Comparison of ENCODE assay signal across 18 cellular contexts in the genomic region with DNA sequence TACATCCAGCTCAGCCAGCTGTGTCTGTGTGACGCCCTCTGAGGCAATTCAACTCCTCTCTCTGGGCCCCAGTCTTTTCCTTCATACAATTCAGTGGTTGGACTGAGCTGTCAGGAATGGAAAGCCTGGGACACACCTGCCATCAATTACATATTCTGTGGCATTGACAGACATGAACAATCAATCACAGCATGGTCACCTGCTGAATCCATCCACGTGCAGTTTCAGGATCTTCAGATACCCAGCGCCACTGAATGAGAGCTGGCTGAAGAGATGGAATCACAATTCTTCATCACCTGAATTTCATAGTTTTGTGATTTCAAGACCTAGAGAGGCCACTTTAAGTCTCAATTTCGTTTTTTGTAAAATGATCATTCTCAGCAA. TPM values are rescaled to one million over a fixed set of nuclear protein-coding genes. Genes with fewer than 3 reads are reported as not detected.
DNase-seq lines count a peak whose midpoint lies in the region; ATAC-seq and TF ChIP-seq lines count a peak whose summit lies in the region.
"Had no signal": no experiment of that assay in that cellular context is flagged by ENCODE, and none has a peak within 500 bp of the region (broad histone marks: within the 10 kb centered on the region; RNA-seq: fewer than 3 reads in every experiment).

No MANE protein-coding gene starts in this region.

- H3K9ac ChIP-seq in neuronal stem cell (ENCODE audit: low read depth, low read length, poor library complexity) = no peak overlapping the region
- H3K9ac ChIP-seq: GM23248 had no signal

- H2BK15ac ChIP-seq in neuronal stem cell (ENCODE audit: low read length) = peak overlapping the region; percentile 79

- H3K27ac ChIP-seq in left ventricle myocardium inferior (replicated peaks) (no peak overlapping the region), neuronal stem cell (replicated peaks; ENCODE audit: low read length) (no peak overlapping the region)
- H3K27ac ChIP-seq: A549, GM23248 had no signal

- H3K23ac ChIP-seq in neuronal stem cell (ENCODE audit: low read depth, low read length, poor library complexity) = no peak overlapping the region

- H3K14ac ChIP-seq in neuronal stem cell (ENCODE audit: low read length) = no peak overlapping the region

- ATAC-seq in stimulated activated memory B cell treated with anti-CD40 and anti-IgM and Interleukin-4, amounts not matched to agents 10 μg/mL and 1 μg/mL and 100 μg/mL, for 72 hours = no peak
- ATAC-seq: A549; CD8-positive, alpha-beta T cell had no signal

- no peak overlapping the region for H3K18ac ChIP-seq in neuronal stem cell (ENCODE audit: low read length)

- H3K4me3 Mint-ChIP-seq in stimulated activated memory B cell treated with anti-CD40 and anti-IgM and Interleukin-4, amounts not matched to agents 10 μg/mL and 1 μg/mL and 100 μg/mL, for 72 hours = no peak overlapping the region
- H3K4me3 Mint-ChIP-seq in activated naive CD8-positive, alpha-beta T cell treated with anti-CD3 and anti-CD28 coated beads for 36 hours = no peak overlapping the region
- H3K4me3 Mint-ChIP-seq: CD14-positive monocyte; CD8-positive, alpha-beta T cell had no signal

- H3K27me3 Mint-ChIP-seq in stimulated activated memory B cell treated with anti-CD40 and anti-IgM and Interleukin-4, amounts not matched to agents 10 μg/mL and 1 μg/mL and 100 μg/mL, for 72 hours = peaks cover 32% of the 10 kb centered on the region
- H3K27me3 Mint-ChIP-seq in activated naive CD8-positive, alpha-beta T cell treated with anti-CD3 and anti-CD28 coated beads for 36 hours = peaks cover 8% of the 10 kb centered on the region

- peaks cover 64% of the 10 kb centered on the region for H3K4me1 ChIP-seq in left ventricle myocardium inferior
- H3K4me1 ChIP-seq in neuronal stem cell (ENCODE audit: control insufficient read depth in 2 of 2, insufficient read depth in 1 of 2, low read depth in 1 of 2, low read length in 2 of 2) = peaks cover 12 to 21% of the 10 kb centered on the region in 2 donors
- H3K4me1 ChIP-seq: A549 had no signal

- no peaks in the 10 kb centered on the region for H3K36me3 ChIP-seq in left ventricle myocardium inferior
- no peaks in the 10 kb centered on the region for H3K36me3 ChIP-seq in neuronal stem cell (replicated peaks in 1 of 2; ENCODE audit: control insufficient read depth in 2 of 2, insufficient read depth in 2 of 2, low read length in 2 of 2)

- H3K27me3 ChIP-seq in left ventricle myocardium inferior (ENCODE audit: low read depth) (peaks cover 5% of the 10 kb centered on the region), neuronal stem cell (ENCODE audit: control insufficient read depth in 3 of 3, insufficient read depth in 3 of 3, low read depth in 1 of 3, low read length in 3 of 3) (peaks cover 2 to 34% (median 6%) of the 10 kb centered on the region in 3 experiments)

- peaks cover 12% of the 10 kb centered on the region for H3K4me1 Mint-ChIP-seq in stimulated activated memory B cell treated with anti-CD40 and anti-IgM and Interleukin-4, amounts not matched to agents 10 μg/mL and 1 μg/mL and 100 μg/mL, for 72 hours
- peaks cover 4% of the 10 kb centered on the region for H3K4me1 Mint-ChIP-seq in activated naive CD8-positive, alpha-beta T cell treated with anti-CD3 and anti-CD28 coated beads for 36 hours

- H4K8ac ChIP-seq in neuronal stem cell (ENCODE audit: low read depth, low read length) = no peak overlapping the region

- no peaks in the 10 kb centered on the region for H3K9me3 ChIP-seq in left ventricle myocardium inferior (replicated peaks)
- H3K9me3 ChIP-seq in neuronal stem cell (replicated peaks in 1 of 2; ENCODE audit: control insufficient read depth in 2 of 2, insufficient read depth in 1 of 2, low read depth in 1 of 2, low read length in 2 of 2) = peaks cover 11 to 14% of the 10 kb centered on the region in 2 donors
- H3K9me3 ChIP-seq: A549, Caco-2 had no signal

- H3K27ac Mint-ChIP-seq in stimulated activated memory B cell treated with anti-CD40 and anti-IgM and Interleukin-4, amounts not matched to agents 10 μg/mL and 1 μg/mL and 100 μg/mL, for 72 hours = no peak overlapping the region
- H3K27ac Mint-ChIP-seq in activated naive CD8-positive, alpha-beta T cell treated with anti-CD3 and anti-CD28 coated beads for 36 hours = no peak overlapping the region
- H3K27ac Mint-ChIP-seq: CD14-positive monocyte; CD8-positive, alpha-beta T cell had no signal

- no CpG with 5 or more reads among the region's 4 CpGs for WGBS in neuronal stem cell (ENCODE audit: extremely low coverage in 2 of 2, insufficient read length in 2 of 2, insufficient replicate concordance in 1 of 2), 2 donors

- no peak overlapping the region for H2AFZ ChIP-seq in neuronal stem cell (ENCODE audit: low read length)
- H2AFZ ChIP-seq: GM23248 had no signal

- DNase-seq in cardiac septum (ENCODE audit: low spot score) = peak; percentile 46
- DNase-seq in left ventricle myocardium inferior = no peak
- peak; percentile 45 for DNase-seq in NCI-H146 treated with DMSO at 0.1 percent for 48 hours (lab: John Stamatoyannopoulos, UW; ENCODE audit: unreplicated experiment)
- DNase-seq in neuronal stem cell (ENCODE audit: low spot score) = no peak
- DNase-seq in DMS153 (lab: John Stamatoyannopoulos, UW) = no peak
- no peak for DNase-seq in activated naive CD8-positive, alpha-beta T cell treated with anti-CD3 and anti-CD28 coated beads for 36 hours
- DNase-seq: Caco-2; CD8-positive, alpha-beta T cell; DMS79; GM23248; H7; IMR-90 had no signal

- no peak overlapping the region for H3K4me2 ChIP-seq in neuronal stem cell (ENCODE audit: insufficient read depth, low read length, poor library complexity, severe bottlenecking)
- H3K4me2 ChIP-seq: A549 had no signal

- H4K91ac ChIP-seq in neuronal stem cell (ENCODE audit: low read depth, low read length, poor library complexity) = no peak overlapping the region

- H2BK12ac ChIP-seq in neuronal stem cell (ENCODE audit: low read length) = no peak overlapping the region

- H3K4me3 ChIP-seq in left ventricle myocardium inferior (no peak overlapping the region), neuronal stem cell (ENCODE audit: low read length in 2 of 2) (no peak overlapping the region)
- H3K4me3 ChIP-seq: A549, GM12878, GM23248 had no signal

- H3K4ac ChIP-seq in neuronal stem cell (ENCODE audit: low read length) = no peak overlapping the region

- H2BK120ac ChIP-seq in neuronal stem cell (ENCODE audit: low read depth, low read length) = no peak overlapping the region

- TF ChIP-seq CTCF in left ventricle myocardium inferior (IDR thresholded peaks at IDR 0.05; ENCODE audit: borderline replicate concordance) = no peak

- H3K36me3 Mint-ChIP-seq in stimulated activated memory B cell treated with anti-CD40 and anti-IgM and Interleukin-4, amounts not matched to agents 10 μg/mL and 1 μg/mL and 100 μg/mL, for 72 hours = no peaks in the 10 kb centered on the region
- no peaks in the 10 kb centered on the region for H3K36me3 Mint-ChIP-seq in activated naive CD8-positive, alpha-beta T cell treated with anti-CD3 and anti-CD28 coated beads for 36 hours
- H3K36me3 Mint-ChIP-seq: CD8-positive, alpha-beta T cell had no signal

- intact Hi-C loops in cardiac septum (cut with DNase I) = loop anchor here (10.0 kb wide), 2 partner anchors 46 to 86 kb away; no protein-coding TSS in a partner anchor
- intact Hi-C loops in left ventricle myocardium inferior (cut with micrococcal nuclease) = no loop called here

- H3K9me3 Mint-ChIP-seq in stimulated activated memory B cell treated with anti-CD40 and anti-IgM and Interleukin-4, amounts not matched to agents 10 μg/mL and 1 μg/mL and 100 μg/mL, for 72 hours = peaks cover 1% of the 10 kb centered on the region
- no peaks in the 10 kb centered on the region for H3K9me3 Mint-ChIP-seq in activated naive CD8-positive, alpha-beta T cell treated with anti-CD3 and anti-CD28 coated beads for 36 hours
- H3K9me3 Mint-ChIP-seq: CD8-positive, alpha-beta T cell had no signal

- peaks cover 7% of the 10 kb centered on the region for H3K79me1 ChIP-seq in neuronal stem cell (ENCODE audit: low read depth, low read length)

- peak overlapping the region; percentile 85 for H2AK5ac ChIP-seq in neuronal stem cell (ENCODE audit: low read depth, low read length)

- no peak overlapping the region for H2BK5ac ChIP-seq in neuronal stem cell (ENCODE audit: low read length)

RNA-seq across cellular contexts. Expression of a gene that starts 5.1 kb away (rescaled TPM):
- total RNA-seq in cardiac septum = 5.5 TPM
- total RNA-seq in left ventricle myocardium inferior = 2.9 TPM
- 3.6 TPM for polyA plus RNA-seq in neuronal stem cell (2013, experiment 1 of 2)
- 3.7 TPM for polyA plus RNA-seq in neuronal stem cell (2013, experiment 2 of 2)
- total RNA-seq in activated naive CD8-positive, alpha-beta T cell treated with anti-CD3 and anti-CD28 coated beads for 36 hours = under 1 TPM; 0.29 to 0.30 TPM
- total RNA-seq: G401, GM23248, IMR-90 had no signal
- polyA plus RNA-seq: BJ, CD14-positive monocyte, GM23248, IMR-90 had no signal

RNA-seq across cellular contexts. Expression of a gene that starts 27.1 kb away (rescaled TPM):
- total RNA-seq in cardiac septum (not detected), left ventricle myocardium inferior (not detected)
- not detected for polyA plus RNA-seq in neuronal stem cell (2013, experiment 1 of 2)
- 0.04 TPM for polyA plus RNA-seq in neuronal stem cell (2013, experiment 2 of 2)
- total RNA-seq in activated naive CD8-positive, alpha-beta T cell treated with anti-CD3 and anti-CD28 coated beads for 36 hours = 10 to 100 TPM; 22.1 to 23.3 TPM
- total RNA-seq: GM23248, H7, IMR-90 had no signal
- polyA plus RNA-seq: A549, BJ, CD14-positive monocyte, GM23248, IMR-90 had no signal

RNA-seq across cellular contexts. Expression of a gene that starts 34.0 kb away (rescaled TPM):
- total RNA-seq in cardiac septum = 1.3 TPM
- total RNA-seq in left ventricle myocardium inferior = 0.82 TPM
- polyA plus RNA-seq in neuronal stem cell (2013, experiment 1 of 2) = 0.59 TPM
- polyA plus RNA-seq in neuronal stem cell (2013, experiment 2 of 2) = 0.58 TPM
- 100 to 1,000 TPM; 274 to 279 TPM for total RNA-seq in activated naive CD8-positive, alpha-beta T cell treated with anti-CD3 and anti-CD28 coated beads for 36 hours

Comparison
In these comparisons a context has a peak if more than half of its experiments do, and no peak if none do; other contexts are left out.
1. DNase-seq: peak in cardiac septum (single experiment) and NCI-H146 treated with DMSO at 0.1 percent for 48 hours (single experiment); none in left ventricle myocardium inferior (single experiment), neuronal stem cell (single experiment), DMS153 (single experiment) and activated naive CD8-positive, alpha-beta T cell treated with anti-CD3 and anti-CD28 coated beads for 36 hours (single experiment).
2. RNA of a gene that starts 27.1 kb away (total RNA-seq): 22.1 to 23.3 TPM in activated naive CD8-positive, alpha-beta T cell treated with anti-CD3 and anti-CD28 coated beads for 36 hours; not detected in left ventricle myocardium inferior (single experiment) and not detected in cardiac septum (single experiment); every median in the first group is over 10 times any median in the second.
3. RNA of a gene that starts 34.0 kb away (total RNA-seq): 274 to 279 TPM in activated naive CD8-positive, alpha-beta T cell treated with anti-CD3 and anti-CD28 coated beads for 36 hours; 1.3 TPM in cardiac septum (single experiment) and 0.82 TPM in left ventricle myocardium inferior (single experiment); every median in the first group is over 100 times any median in the second.